In the genomic region with DNA sequence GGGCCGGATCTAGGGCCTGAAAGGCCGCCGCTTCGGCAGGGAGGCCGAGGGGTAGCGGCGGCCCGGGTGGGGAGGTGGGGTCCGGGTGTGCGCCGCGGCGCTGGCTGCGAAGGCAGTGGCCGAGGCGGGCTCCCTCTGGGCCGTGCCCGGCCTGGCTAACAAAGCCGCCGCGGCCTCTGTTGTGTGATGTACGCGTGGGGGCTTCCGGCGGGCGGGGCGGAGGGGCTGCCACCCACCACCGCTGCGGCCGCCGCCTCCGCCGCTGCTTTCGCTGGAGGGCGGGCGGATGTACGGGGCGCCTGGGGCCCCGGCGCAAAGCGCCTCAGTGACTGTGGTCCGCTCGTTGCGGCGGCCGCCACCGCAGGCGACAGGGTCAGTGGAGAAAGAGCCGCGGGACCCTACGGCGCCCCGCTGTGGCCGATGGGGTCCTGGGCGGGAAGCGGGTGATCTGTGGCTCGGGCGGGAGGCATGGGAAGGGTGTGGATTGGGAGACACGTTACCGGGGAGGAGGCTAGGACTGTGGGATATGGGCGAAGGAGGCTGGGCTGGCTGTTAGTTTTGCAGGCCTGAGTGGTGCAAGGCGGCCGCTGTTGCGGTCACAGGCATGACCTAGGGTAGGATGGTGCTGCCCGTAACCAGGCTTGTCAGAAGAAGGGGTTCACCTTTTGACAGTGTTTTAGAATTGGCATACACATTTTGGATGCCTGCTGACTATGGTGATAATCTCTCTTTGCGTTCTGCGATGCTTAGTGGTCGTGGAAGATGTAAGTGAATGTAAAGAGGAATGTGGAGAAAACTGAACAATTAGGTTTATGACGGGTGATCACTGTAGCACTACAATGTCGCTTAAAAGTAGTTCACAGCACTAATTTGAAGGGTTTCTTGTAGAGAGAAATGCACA, we compare ENCODE assay signal across 8 cellular contexts. TPM values are rescaled to one million over a fixed set of nuclear protein-coding genes. Genes with fewer than 3 reads are reported as not detected.
DNase-seq lines count a peak whose midpoint lies in the region; ATAC-seq and TF ChIP-seq lines count a peak whose summit lies in the region.

No MANE protein-coding gene starts in this region.

- H3K4me1 ChIP-seq in colonic mucosa (no peaks in the 10 kb centered on the region), left lung (peaks cover 5 to 44% of the 10 kb centered on the region in 2 donors)

- H3K9ac ChIP-seq in colonic mucosa (ENCODE audit: low read depth in 2 of 2, low read length in 2 of 2): peak overlapping the region; percentile 75 to 93

- H3K27me3 ChIP-seq in colonic mucosa (no peaks in the 10 kb centered on the region), left lung (no peaks in the 10 kb centered on the region)

- H3K9me3 ChIP-seq in colonic mucosa (no peaks in the 10 kb centered on the region), left lung (no peaks in the 10 kb centered on the region)

- H3K36me3 Mint-ChIP-seq in activated CD4-positive, alpha-beta T cell treated with anti-CD3 and anti-CD28 coated beads for 36 hours (ENCODE audit: low read depth): peaks cover 49% of the 10 kb centered on the region

- H3K36me3 ChIP-seq in colonic mucosa: peaks cover 23% of the 10 kb centered on the region
- peaks cover 0 to 40% of the 10 kb centered on the region in 2 donors for H3K36me3 ChIP-seq in left lung

- POLR2A ChIA-PET in activated CD4-positive, alpha-beta T cell treated with anti-CD3 and anti-CD28 coated beads for 36 hours (lab: Charles Lee): interaction anchor here (0.6 to 0.8 kb wide), 3 partner anchors 16 to 99 kb away, joined by 3 to 4 read pairs (median 3); partner anchors contain the start of gene CLK1

- TF ChIP-seq POLR2A in NB4 (IDR thresholded peaks at IDR 0.05; ENCODE audit: extremely low read depth, insufficient read length): no peak

- intact Hi-C loops in activated CD4-positive, alpha-beta T cell treated with anti-CD3 and anti-CD28 coated beads for 36 hours (cut with DNase I, micrococcal nuclease): loop anchor here (1.0 to 5.0 kb wide), 6 partner anchors 99 to 1455 kb away; partner anchors contain the start of genes NOP58 (in 1 of the 2) and TMEM237 (in 1 of the 2)
- intact Hi-C loops in colonic mucosa (cut with DNase I): loop anchor here (2.0 to 5.0 kb wide), 2 partner anchors 44 to 100 kb away; no protein-coding TSS in a partner anchor
- intact Hi-C loops in left lung (cut with DNase I): loop anchor here in 1 of 2 donors (10.0 kb wide), 1 partner anchor 98 kb away; no protein-coding TSS in a partner anchor

- no peaks in the 10 kb centered on the region for H3K27me3 Mint-ChIP-seq in activated CD4-positive, alpha-beta T cell treated with anti-CD3 and anti-CD28 coated beads for 36 hours

- peak; percentile 32 for ATAC-seq in HG02623 (IDR thresholded peaks at IDR 0.05; ENCODE audit: unreplicated experiment)
- ATAC-seq in activated CD4-positive, alpha-beta T cell treated with anti-CD3 and anti-CD28 coated beads for 36 hours: peak; percentile 23
- ATAC-seq in left lung: peak; percentile 66

- peak overlapping the region; percentile 91 for H3K27ac Mint-ChIP-seq in activated CD4-positive, alpha-beta T cell treated with anti-CD3 and anti-CD28 coated beads for 36 hours

- H3K9me3 Mint-ChIP-seq in activated CD4-positive, alpha-beta T cell treated with anti-CD3 and anti-CD28 coated beads for 36 hours (ENCODE audit: low read depth): no peaks in the 10 kb centered on the region

- TF ChIP-seq CTCF in NB4 (IDR thresholded peaks at IDR 0.05; ENCODE audit: low read depth, low read length) (peak; percentile 44), colonic mucosa (IDR thresholded peaks at IDR 0.05) (peak; percentile 38), left lung (IDR thresholded peaks at IDR 0.05) (peak; percentile 33 to 41)

- CTCF ChIA-PET in activated CD4-positive, alpha-beta T cell treated with anti-CD3 and anti-CD28 coated beads for 36 hours (lab: Charles Lee): interaction anchor here (1.0 kb wide), 1 partner anchor 99 kb away, joined by 3 read pairs; no protein-coding TSS in a partner anchor

- peak overlapping the region; percentile 95 for H3K4me3 ChIP-seq in NB4 (ENCODE audit: low read depth, low read length)
- peak overlapping the region; percentile 98 for H3K4me3 ChIP-seq in colonic mucosa
- H3K4me3 ChIP-seq in left lung: peak overlapping the region; percentile 94 to 98

- H3K4me3 Mint-ChIP-seq in activated CD4-positive, alpha-beta T cell treated with anti-CD3 and anti-CD28 coated beads for 36 hours: peak overlapping the region; percentile 87

- peaks cover 47% of the 10 kb centered on the region for H3K4me1 Mint-ChIP-seq in activated CD4-positive, alpha-beta T cell treated with anti-CD3 and anti-CD28 coated beads for 36 hours

- peak in 2 of 3 experiments; percentile 75 to 88 for DNase-seq in NCI-H1417 (lab: John Stamatoyannopoulos, UW)
- DNase-seq in NCI-H1417 treated with DMSO at 0.1 percent for 48 hours (lab: John Stamatoyannopoulos, UW): no peak
- peak; percentile 87 for DNase-seq in NB4 (ENCODE audit: low read depth)
- DNase-seq in activated CD4-positive, alpha-beta T cell treated with anti-CD3 and anti-CD28 coated beads for 36 hours: peak; percentile 75
- peak; percentile 87 for DNase-seq in colonic mucosa
- peak; percentile 80 to 94 for DNase-seq in left lung
- peak; percentile 31 to 45 for DNase-seq in stimulated activated CD4-positive, alpha-beta T cell treated with anti-CD3 and anti-CD28 coated beads, Interleukin-2, amount 100 ng/mL, for 48 hours

- H3K27ac ChIP-seq in colonic mucosa: peak overlapping the region; percentile 99
- peak overlapping the region; percentile 98 to 100 for H3K27ac ChIP-seq in left lung

RNA-seq across cellular contexts. Expression of gene BZW1, which starts 0.7 kb away (rescaled TPM):
- 100 to 1,000 TPM; 413 to 474 TPM for total RNA-seq in activated CD4-positive, alpha-beta T cell treated with anti-CD3 and anti-CD28 coated beads for 36 hours
- total RNA-seq in colonic mucosa: 100 to 1,000 TPM; 253 to 257 TPM
- 100 to 1,000 TPM; 211 TPM for total RNA-seq in left lung

RNA-seq across cellular contexts. Expression of gene CLK1, which starts 52.1 kb away (rescaled TPM):
- total RNA-seq in activated CD4-positive, alpha-beta T cell treated with anti-CD3 and anti-CD28 coated beads for 36 hours: 10 to 100 TPM; 86.4 to 99.3 TPM
- 10 to 100 TPM; 49.4 to 59.5 TPM for total RNA-seq in colonic mucosa
- total RNA-seq in left lung: 10 to 100 TPM; 75.9 to 91.2 TPM
